In genomic region chr9:133713960-133714495, GRCh38 we compare ENCODE assay signal across 1 cellular context.
TF ChIP-seq lines count a peak whose summit lies in the region.

No MANE protein-coding gene starts in this region.

TF ChIP-seq in IMR-90, 13 proteins besides CTCF, POLR2A, EP300 and RAD21 (continued from another document):
- no peak for TF ChIP-seq ELK1 (IDR thresholded peaks at IDR 0.05; ENCODE audit: borderline replicate concordance, low read depth, low read length)
- no peak for TF ChIP-seq FOS (IDR thresholded peaks at IDR 0.05; ENCODE audit: low read depth, low read length)
- TF ChIP-seq MAFK (IDR thresholded peaks at IDR 0.05; ENCODE audit: low read depth, low read length) = no peak
- no peak for TF ChIP-seq RCOR1 (IDR thresholded peaks at IDR 0.05; ENCODE audit: insufficient replicate concordance, low read length)
